10 cellular contexts compared by ENCODE assay signal in genomic region chr9:128215491-128216404, GRCh38. TPM values are rescaled to one million over a fixed set of nuclear protein-coding genes. Genes with fewer than 3 reads are reported as not detected.
A peak's percentile ranks its signal among the peaks of the same experiment; 100 is the strongest.
DNase-seq lines count a peak whose midpoint lies in the region; ATAC-seq and TF ChIP-seq lines count a peak whose summit lies in the region.
"Had no signal": no experiment of that assay in that cellular context is flagged by ENCODE, and none has a peak within 500 bp of the region (broad histone marks: within the 10 kb centered on the region; RNA-seq: fewer than 3 reads in every experiment).

No MANE protein-coding gene starts in this region.

- no peak overlapping the region for H3K23ac ChIP-seq in mesenchymal stem cell (ENCODE audit: low read length in 2 of 2)

- no peak overlapping the region for H2BK12ac ChIP-seq in mesenchymal stem cell (ENCODE audit: low read length in 2 of 2)

- peak overlapping the region; percentile 84 for H2AK5ac ChIP-seq in mesenchymal stem cell (ENCODE audit: low read length, severe bottlenecking)

- peak; percentile 34 for DNase-seq in LHCN-M2 (ENCODE audit: low read depth)
- DNase-seq in cerebellum (ENCODE audit: low spot score), result peak; percentile 21
- DNase-seq in mesenchymal stem cell, result peak; percentile 76
- DNase-seq in transverse colon, result no peak
- no peak for DNase-seq in iPS-NIHi7 (ENCODE audit: extremely low spot score)
- DNase-seq in AG08396 (ENCODE audit: low spot score), result no peak
- DNase-seq: activated CD4-positive, alpha-beta T cell treated with anti-CD3 and anti-CD28 coated beads, Interleukin-2, amount 10 ng/mL, durations not matched to agents 24 days and 14 days; cortex of kidney had no signal

- intact Hi-C loops in transverse colon (cut with DNase I; ENCODE audit: low total_unique reads), result no loop called here

- no peaks in the 10 kb centered on the region for H3K27me3 ChIP-seq in mesenchymal stem cell (ENCODE audit: control insufficient read depth in 1 of 2, insufficient read depth in 1 of 2, low read length in 2 of 2)
- no peaks in the 10 kb centered on the region for H3K27me3 ChIP-seq in transverse colon

- H3K18ac ChIP-seq in mesenchymal stem cell (ENCODE audit: low read depth in 1 of 2, low read length in 2 of 2), result peak overlapping the region; percentile 11 to 23

- H2BK5ac ChIP-seq in mesenchymal stem cell (ENCODE audit: low read depth, low read length, poor library complexity, severe bottlenecking), result no peak overlapping the region

- no peak overlapping the region for H2BK120ac ChIP-seq in mesenchymal stem cell (ENCODE audit: low read depth, low read length)

- peak overlapping the region in 1 of 2 experiments; percentile 18 for H3K4ac ChIP-seq in mesenchymal stem cell (ENCODE audit: low read depth in 1 of 2, low read length in 2 of 2)

- H3K4me2 ChIP-seq in mesenchymal stem cell (ENCODE audit: low read length, poor library complexity, severe bottlenecking), result peak overlapping the region; percentile 29

- TF ChIP-seq POLR2A in transverse colon (IDR thresholded peaks at IDR 0.05), result no peak

- no peaks in the 10 kb centered on the region for H3K9me3 ChIP-seq in mesenchymal stem cell (ENCODE audit: control insufficient read depth, low read length)
- no peaks in the 10 kb centered on the region for H3K9me3 ChIP-seq in transverse colon

- TF ChIP-seq EP300 in transverse colon (IDR thresholded peaks at IDR 0.05; ENCODE audit: low read depth), result no peak

- H3K4me3 ChIP-seq in mesenchymal stem cell (ENCODE audit: insufficient read depth in 1 of 2, low read depth in 1 of 2, low read length in 2 of 2), result no peak overlapping the region
- no peak overlapping the region for H3K4me3 ChIP-seq in transverse colon

- WGBS in mesenchymal stem cell, result 47% methylated on average over 7 of the region's 10 CpGs
- WGBS in transverse colon (ENCODE audit: low coverage in 1 of 2), 2 donors, result 75% methylated on average over 9 of the region's 10 CpGs; no CpG with 5 or more reads in 1 of the 2 donors

- H3K79me1 ChIP-seq in mesenchymal stem cell (replicated peaks; ENCODE audit: low read length, poor library complexity, severe bottlenecking), result peaks cover 19% of the 10 kb centered on the region

- in situ Hi-C loops in transverse colon (cut with MboI; ENCODE audit: low pct_ligation_motif_present in 1 of 4, low pct_unique_long_range_greater_than_20kb in 1 of 4, low sequenced_read_pairs in 3 of 4), result no loop called here

- H3K36me3 ChIP-seq in mesenchymal stem cell (ENCODE audit: control insufficient read depth in 1 of 2, insufficient read depth in 2 of 2, low read depth in 1 of 2, low read length in 2 of 2), result peaks cover 32 to 35% of the 10 kb centered on the region in 2 experiments
- H3K36me3 ChIP-seq in transverse colon, result no peaks in the 10 kb centered on the region

- no peak for TF ChIP-seq CTCF in transverse colon (IDR thresholded peaks at IDR 0.05)

- peak overlapping the region; percentile 12 for H2BK15ac ChIP-seq in mesenchymal stem cell (ENCODE audit: low read depth, poor library complexity, severe bottlenecking)

- H3K4me1 ChIP-seq in mesenchymal stem cell (ENCODE audit: control insufficient read depth, insufficient read depth, low read depth, low read length) (peaks cover 64% of the 10 kb centered on the region), transverse colon (peaks cover 4 to 16% (median 10%) of the 10 kb centered on the region in 4 donors)

- ATAC-seq in GM21737 (IDR thresholded peaks at IDR 0.05; ENCODE audit: unreplicated experiment) (no peak), GM19467 (IDR thresholded peaks at IDR 0.05; ENCODE audit: unreplicated experiment) (no peak)

- H3K27ac ChIP-seq in mesenchymal stem cell (ENCODE audit: low read length, poor library complexity, severe bottlenecking), result peak overlapping the region; percentile 39
- H3K27ac ChIP-seq in transverse colon, result peak overlapping the region; percentile 27 to 43 (median 34)

- H3K14ac ChIP-seq in mesenchymal stem cell (ENCODE audit: low read length in 2 of 2), result no peak overlapping the region

- peak overlapping the region; percentile 57 for H4K91ac ChIP-seq in mesenchymal stem cell (ENCODE audit: low read length)

- H4K8ac ChIP-seq in mesenchymal stem cell (ENCODE audit: low read length), result no peak overlapping the region

- H3K9ac ChIP-seq in mesenchymal stem cell (ENCODE audit: low read length), result peak overlapping the region; percentile 59

- H2AFZ ChIP-seq in mesenchymal stem cell (ENCODE audit: low read depth, low read length), result peak overlapping the region; percentile 8

RNA-seq across cellular contexts. Expression of gene DNM1, which starts 12.6 kb away (rescaled TPM):
- total RNA-seq in LHCN-M2 (2014; rRNA removed) (0.17 TPM in 1 of 2 replicates, not detected in the other), cerebellum (120 TPM), transverse colon (10 to 100 TPM in 2 of 4 donors, 1 to 10 TPM in 2; 7.5 to 41.8 (median 14.3) TPM)
- polyA plus RNA-seq in LHCN-M2 (2012), result 0.26 TPM
- 5.9 TPM for polyA plus RNA-seq in mesenchymal stem cell (2013, experiment 1 of 2)
- 5.2 TPM for polyA plus RNA-seq in mesenchymal stem cell (2013, experiment 2 of 2)

RNA-seq across cellular contexts. Expression of gene CIZ1, which starts 24.4 kb away (rescaled TPM):
- total RNA-seq in LHCN-M2 (2014; rRNA removed) (43.8 and 57.0 TPM in 2 replicates), cerebellum (30.8 TPM), transverse colon (100 to 1,000 TPM in 1 of 4 donors, 10 to 100 TPM in 3; 59.9 to 211 (median 73.0) TPM)
- 111 TPM for polyA plus RNA-seq in LHCN-M2 (2012)
- polyA plus RNA-seq in mesenchymal stem cell (2013, experiment 1 of 2), result 148 TPM
- 145 TPM for polyA plus RNA-seq in mesenchymal stem cell (2013, experiment 2 of 2)

RNA-seq across cellular contexts. Expression of gene BBLN, which starts 55.7 kb away (rescaled TPM):
- total RNA-seq in LHCN-M2 (2014; rRNA removed) (180 and 197 TPM in 2 replicates), cerebellum (24.9 TPM), transverse colon (100 to 1,000 TPM in 3 of 4 donors, 10 to 100 TPM in 1; 97.3 to 178 (median 149) TPM)
- polyA plus RNA-seq in LHCN-M2 (2012), result 81.1 TPM
- polyA plus RNA-seq in mesenchymal stem cell (2013, experiment 1 of 2), result 68.0 TPM
- 68.2 TPM for polyA plus RNA-seq in mesenchymal stem cell (2013, experiment 2 of 2)

Comparison
In these comparisons a context has a peak if more than half of its experiments do, and no peak if none do; other contexts are left out.
1. DNase-seq: peak in LHCN-M2 (single experiment), cerebellum (single experiment) and mesenchymal stem cell (single experiment); none in transverse colon (single experiment), iPS-NIHi7 (single experiment) and AG08396 (single experiment).